Comparison of ENCODE assay signal across 11 cellular contexts in the genomic region with DNA sequence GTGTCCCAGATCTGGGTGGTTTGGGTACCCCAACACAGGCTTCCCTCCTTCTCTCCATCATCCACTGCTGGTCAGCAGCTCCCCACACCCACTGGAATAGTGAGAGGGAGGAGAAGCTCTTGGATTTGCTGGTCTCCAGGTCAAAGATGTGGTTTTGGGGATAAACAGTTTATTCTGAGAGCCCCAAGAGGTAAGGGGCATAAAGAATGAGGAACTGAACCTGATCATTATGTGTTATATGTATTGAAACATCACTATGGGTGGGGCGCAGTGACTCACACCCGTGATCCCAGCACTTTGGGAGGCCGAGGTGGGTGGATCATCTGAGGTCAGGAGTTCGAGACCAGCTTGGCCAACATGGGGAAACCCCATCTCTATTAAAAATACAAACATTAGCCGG. TPM values are rescaled to one million over a fixed set of nuclear protein-coding genes. Genes with fewer than 3 reads are reported as not detected.
A peak's percentile ranks its signal among the peaks of the same experiment; 100 is the strongest.
DNase-seq lines count a peak whose midpoint lies in the region; ATAC-seq and TF ChIP-seq lines count a peak whose summit lies in the region.
"Had no signal": no experiment of that assay in that cellular context is flagged by ENCODE, and none has a peak within 500 bp of the region (broad histone marks: within the 10 kb centered on the region; RNA-seq: fewer than 3 reads in every experiment).

No MANE protein-coding gene starts in this region.

- no peaks in the 10 kb centered on the region for H3K27me3 Mint-ChIP-seq in CD8-positive, alpha-beta memory T cell
- H3K27me3 Mint-ChIP-seq in activated CD8-positive, alpha-beta T cell treated with anti-CD3 and anti-CD28 coated beads for 36 hours, result no peaks in the 10 kb centered on the region

- DNase-seq in CD8-positive, alpha-beta memory T cell, result no peak
- peak; percentile 2 for DNase-seq in HEK293T (ENCODE audit: extremely low spot score)
- DNase-seq in activated CD8-positive, alpha-beta T cell treated with anti-CD3 and anti-CD28 coated beads for 36 hours, result peak; percentile 80
- peak; percentile 54 for DNase-seq in lower lobe of right lung
- no peak for DNase-seq in amygdala (lab: John Stamatoyannopoulos, UW)
- DNase-seq in left colon, result no peak
- DNase-seq: NCI-H1436 had no signal

- no peak for TF ChIP-seq CTCF in activated CD8-positive, alpha-beta T cell treated with anti-CD3 and anti-CD28 coated beads for 36 hours (IDR thresholded peaks at IDR 0.05)
- no peak for TF ChIP-seq CTCF in lower lobe of right lung (IDR thresholded peaks at IDR 0.05)

- no peaks in the 10 kb centered on the region for H3K27me3 ChIP-seq in CD8-positive, alpha-beta memory T cell (ENCODE audit: insufficient read depth, low read length, poor library complexity, severe bottlenecking)
- H3K27me3 ChIP-seq in lower lobe of right lung (ENCODE audit: low read depth), result no peaks in the 10 kb centered on the region

- H3K4me1 Mint-ChIP-seq in CD8-positive, alpha-beta memory T cell, result peaks cover 41 to 68% (median 52%) of the 10 kb centered on the region in 3 donors
- H3K4me1 Mint-ChIP-seq in activated CD8-positive, alpha-beta T cell treated with anti-CD3 and anti-CD28 coated beads for 36 hours (ENCODE audit: low read depth), result peaks cover 60% of the 10 kb centered on the region

- H3K4me3 Mint-ChIP-seq in CD8-positive, alpha-beta memory T cell, result peak overlapping the region in 2 of 7 donors; percentile 41 to 67
- H3K4me3 Mint-ChIP-seq in activated CD8-positive, alpha-beta T cell treated with anti-CD3 and anti-CD28 coated beads for 36 hours, result no peak overlapping the region

- H3K36me3 ChIP-seq in CD8-positive, alpha-beta memory T cell (ENCODE audit: insufficient read depth, low read length), result no peaks in the 10 kb centered on the region
- no peaks in the 10 kb centered on the region for H3K36me3 ChIP-seq in lower lobe of right lung

- peaks cover 39% of the 10 kb centered on the region for H3K4me1 ChIP-seq in CD8-positive, alpha-beta memory T cell (ENCODE audit: insufficient read depth, low read length)
- H3K4me1 ChIP-seq in lower lobe of right lung, result peaks cover 49% of the 10 kb centered on the region

- peak overlapping the region; percentile 54 to 93 (median 78) for H3K27ac Mint-ChIP-seq in CD8-positive, alpha-beta memory T cell
- peak overlapping the region; percentile 82 for H3K27ac Mint-ChIP-seq in activated CD8-positive, alpha-beta T cell treated with anti-CD3 and anti-CD28 coated beads for 36 hours

- CTCF ChIA-PET in CD8-positive, alpha-beta memory T cell (lab: Charles Lee), result interaction anchor here (1.0 to 2.4 kb wide), 5 partner anchors 11 to 49 kb away, joined by 3 to 17 read pairs (median 4); no protein-coding TSS in a partner anchor
- CTCF ChIA-PET in HEK293T (lab: Yijun Ruan, JAX), result no interaction called here
- CTCF ChIA-PET in activated CD8-positive, alpha-beta T cell treated with anti-CD3 and anti-CD28 coated beads for 36 hours (lab: Charles Lee), result interaction anchor here (0.8 to 2.3 kb wide), 5 partner anchors 8 to 235 kb away, joined by 3 to 22 read pairs (median 5); a partner anchor contains a TSS

- peaks cover 0 to 20% (median 2%) of the 10 kb centered on the region in 3 donors for H3K36me3 Mint-ChIP-seq in CD8-positive, alpha-beta memory T cell
- H3K36me3 Mint-ChIP-seq in activated CD8-positive, alpha-beta T cell treated with anti-CD3 and anti-CD28 coated beads for 36 hours (ENCODE audit: low read depth), result peaks cover 5% of the 10 kb centered on the region

- intact Hi-C loops in activated CD8-positive, alpha-beta T cell treated with anti-CD3 and anti-CD28 coated beads for 36 hours (cut with micrococcal nuclease), result no loop called here
- intact Hi-C loops in lower lobe of right lung (cut with DNase I), result no loop called here
- intact Hi-C loops in left colon (cut with DNase I, micrococcal nuclease), result no loop called here

- H3K9me3 Mint-ChIP-seq in CD8-positive, alpha-beta memory T cell, result no peaks in the 10 kb centered on the region
- H3K9me3 Mint-ChIP-seq in activated CD8-positive, alpha-beta T cell treated with anti-CD3 and anti-CD28 coated beads for 36 hours, result no peaks in the 10 kb centered on the region

- no peaks in the 10 kb centered on the region for H3K9me3 ChIP-seq in CD8-positive, alpha-beta memory T cell (ENCODE audit: low read length)
- H3K9me3 ChIP-seq in lower lobe of right lung, result no peaks in the 10 kb centered on the region

- no peak overlapping the region for H3K27ac ChIP-seq in CD8-positive, alpha-beta memory T cell (ENCODE audit: low read depth, low read length)
- peak overlapping the region; percentile 53 for H3K27ac ChIP-seq in lower lobe of right lung

- POLR2A ChIA-PET in CD8-positive, alpha-beta memory T cell (lab: Charles Lee), result no interaction called here
- POLR2A ChIA-PET in HEK293T (lab: Yijun Ruan, JAX), result interaction anchor here (2.4 kb wide), 1 partner anchor 60 kb away, joined by 6 read pairs; no protein-coding TSS in a partner anchor
- POLR2A ChIA-PET in activated CD8-positive, alpha-beta T cell treated with anti-CD3 and anti-CD28 coated beads for 36 hours (lab: Charles Lee), result interaction anchor here (0.6 to 1.1 kb wide), 6 partner anchors 10 to 153 kb away, joined by 3 read pairs; a partner anchor contains a TSS

- ATAC-seq in activated CD8-positive, alpha-beta T cell treated with anti-CD3 and anti-CD28 coated beads for 36 hours, result no peak
- ATAC-seq in lower lobe of right lung (no peak), GM19023 (IDR thresholded peaks at IDR 0.05; ENCODE audit: unreplicated experiment) (no peak), left colon (no peak)
- ATAC-seq: esophagus mucosa had no signal

- no peak overlapping the region for H3K4me3 ChIP-seq in CD8-positive, alpha-beta memory T cell (ENCODE audit: low read length)
- H3K4me3 ChIP-seq in lower lobe of right lung, result no peak overlapping the region

TF ChIP-seq in HEK293T, 16 proteins besides CTCF, POLR2A, EP300 and RAD21:
- no peak for TF ChIP-seq SP1 (IDR thresholded peaks at IDR 0.05)
- TF ChIP-seq TARDBP (IDR thresholded peaks at IDR 0.05), result no peak
- TF ChIP-seq FOXA1 (IDR thresholded peaks at IDR 0.05), result no peak
- TF ChIP-seq L3MBTL2 (conservative IDR thresholded peaks at IDR 0.05), result no peak

RNA-seq across cellular contexts. Expression of a gene that starts 3.9 kb away (rescaled TPM):
- 1 to 10 TPM; 6.2 to 6.4 TPM for total RNA-seq in CD8-positive, alpha-beta memory T cell
- 34.0 TPM for polyA plus RNA-seq in CD8-positive, alpha-beta memory T cell
- total RNA-seq in activated CD8-positive, alpha-beta T cell treated with anti-CD3 and anti-CD28 coated beads for 36 hours, result 1 to 10 TPM; 2.9 TPM
- 29.5 TPM for total RNA-seq in lower lobe of right lung
- total RNA-seq in left colon, result 1 to 10 TPM in 1 of 2 donors, under 1 TPM in 1; 0.82 to 2.5 TPM
- total RNA-seq: H4 had no signal

RNA-seq across cellular contexts. Expression of a gene that starts 15.1 kb away (rescaled TPM):
- under 1 TPM; 0.18 TPM for total RNA-seq in CD8-positive, alpha-beta memory T cell
- polyA plus RNA-seq in CD8-positive, alpha-beta memory T cell, result 0.10 TPM
- under 1 TPM; 0.16 to 0.25 TPM for total RNA-seq in activated CD8-positive, alpha-beta T cell treated with anti-CD3 and anti-CD28 coated beads for 36 hours
- total RNA-seq in lower lobe of right lung, result 0.18 TPM
- under 1 TPM in 1 of 2 donors, not detected in 1; 0.28 TPM for total RNA-seq in left colon
- total RNA-seq: H4 had no signal

RNA-seq across cellular contexts. Expression of a gene that starts 20.3 kb away (rescaled TPM):
- total RNA-seq in CD8-positive, alpha-beta memory T cell, result not detected
- not detected for polyA plus RNA-seq in CD8-positive, alpha-beta memory T cell
- not detected for total RNA-seq in activated CD8-positive, alpha-beta T cell treated with anti-CD3 and anti-CD28 coated beads for 36 hours
- total RNA-seq in lower lobe of right lung, result not detected
- not detected for total RNA-seq in left colon
- total RNA-seq: esophagus mucosa, H4, mononuclear cell had no signal

RNA-seq across cellular contexts. Expression of a gene that starts 27.0 kb away (rescaled TPM):
- 10 to 100 TPM; 30.6 to 34.1 TPM for total RNA-seq in CD8-positive, alpha-beta memory T cell
- polyA plus RNA-seq in CD8-positive, alpha-beta memory T cell, result 5.1 TPM
- total RNA-seq in activated CD8-positive, alpha-beta T cell treated with anti-CD3 and anti-CD28 coated beads for 36 hours, result 10 to 100 TPM; 32.5 to 38.0 TPM
- total RNA-seq in lower lobe of right lung, result 80.3 TPM
- total RNA-seq in left colon, result 10 to 100 TPM; 12.0 to 16.9 TPM

RNA-seq across cellular contexts. Expression of a gene that starts 27.6 kb away (rescaled TPM):
- 10 to 100 TPM; 28.3 to 29.2 TPM for total RNA-seq in CD8-positive, alpha-beta memory T cell
- 31.5 TPM for polyA plus RNA-seq in CD8-positive, alpha-beta memory T cell
- total RNA-seq in activated CD8-positive, alpha-beta T cell treated with anti-CD3 and anti-CD28 coated beads for 36 hours, result 10 to 100 TPM; 16.6 to 17.3 TPM
- 9.9 TPM for total RNA-seq in lower lobe of right lung
- total RNA-seq in left colon, result 1 to 10 TPM; 6.7 to 7.1 TPM

Comparison
In these comparisons a context has a peak if more than half of its experiments do, and no peak if none do; other contexts are left out.
1. DNase-seq: peak in HEK293T (single experiment), activated CD8-positive, alpha-beta T cell treated with anti-CD3 and anti-CD28 coated beads for 36 hours (single experiment) and lower lobe of right lung (single experiment); none in CD8-positive, alpha-beta memory T cell (0 of 5), amygdala (0 of 56) and left colon (0 of 2).